10 cellular contexts compared by ENCODE assay signal in genomic region chr5:132776932-132777208, GRCh38. TPM values are rescaled to one million over a fixed set of nuclear protein-coding genes. Genes with fewer than 3 reads are reported as not detected.
DNase-seq lines count a peak whose midpoint lies in the region; ATAC-seq, FAIRE-seq and TF ChIP-seq lines count a peak whose summit lies in the region.
"Had no signal": no experiment of that assay in that cellular context is flagged by ENCODE, and none has a peak within 500 bp of the region (broad histone marks: within the 10 kb centered on the region; RNA-seq: fewer than 3 reads in every experiment).

No MANE protein-coding gene starts in this region.

- peaks cover 45% of the 10 kb centered on the region for H3K27me3 ChIP-seq in cardiac muscle cell
- H3K27me3 ChIP-seq in bronchial epithelial cell (ENCODE audit: control insufficient read depth, insufficient read depth, low read length): no peaks in the 10 kb centered on the region
- H3K27me3 ChIP-seq in lower lobe of right lung (ENCODE audit: low read depth): no peaks in the 10 kb centered on the region
- H3K27me3 ChIP-seq in aorta (ENCODE audit: control insufficient read depth in 1 of 2, insufficient read depth in 2 of 2, low read length in 1 of 2): no peaks in the 10 kb centered on the region

- no peak for FAIRE-seq in bronchial epithelial cell (lab: Jason Lieb, UNC)

- 1% methylated on average over 16 to 41 of the region's 41 CpGs for WGBS in aorta, 2 donors

- DNase-seq in cardiac muscle cell (ENCODE audit: low read depth in 1 of 2, low spot score in 1 of 2): no peak
- DNase-seq in Right ventricle myocardium superior: no peak
- no peak for DNase-seq in bronchial epithelial cell (ENCODE audit: low read depth)
- no peak for DNase-seq in lower lobe of right lung
- no peak for DNase-seq in aorta
- DNase-seq in NCI-H146 (lab: John Stamatoyannopoulos, UW): no peak
- no peak for DNase-seq in DMS79 treated with DMSO at 0.1 percent for 48 hours (lab: John Stamatoyannopoulos, UW)
- DNase-seq: AML-193 had no signal

- intact Hi-C loops in Right ventricle myocardium superior (cut with DNase I): no loop called here
- intact Hi-C loops in lower lobe of right lung (cut with DNase I): no loop called here
- intact Hi-C loops in aorta (cut with DNase I): no loop called here

- H3K27ac ChIP-seq in cardiac muscle cell: peak overlapping the region; percentile 51
- H3K27ac ChIP-seq in lower lobe of right lung: peak overlapping the region; percentile 88
- H3K27ac ChIP-seq in aorta (ENCODE audit: low read depth in 1 of 2, low read length in 2 of 2): peak overlapping the region; percentile 65 to 83

- no peaks in the 10 kb centered on the region for H3K9me3 ChIP-seq in cardiac muscle cell (ENCODE audit: low read depth)
- H3K9me3 ChIP-seq in lower lobe of right lung: no peaks in the 10 kb centered on the region
- H3K9me3 ChIP-seq in aorta (ENCODE audit: control insufficient read depth, low read length): no peaks in the 10 kb centered on the region

- H3K36me3 ChIP-seq in cardiac muscle cell: no peaks in the 10 kb centered on the region
- H3K36me3 ChIP-seq in bronchial epithelial cell (ENCODE audit: control insufficient read depth, insufficient read depth, low read length): no peaks in the 10 kb centered on the region
- H3K36me3 ChIP-seq in lower lobe of right lung: no peaks in the 10 kb centered on the region
- no peaks in the 10 kb centered on the region for H3K36me3 ChIP-seq in aorta (ENCODE audit: control insufficient read depth in 1 of 2, insufficient read depth in 2 of 2, low read length in 1 of 2)

- ATAC-seq in Right ventricle myocardium superior (ENCODE audit: poor library complexity): no peak
- peak; percentile 5 to 30 for ATAC-seq in lower lobe of right lung
- no peak for ATAC-seq in aorta (ENCODE audit: low FRiP score)
- no peak for ATAC-seq in HG03378 (IDR thresholded peaks at IDR 0.05; ENCODE audit: unreplicated experiment)

- H3K4me3 ChIP-seq in cardiac muscle cell: peak overlapping the region; percentile 74
- H3K4me3 ChIP-seq in bronchial epithelial cell (ENCODE audit: low read depth, low read length): peak overlapping the region; percentile 66
- peak overlapping the region; percentile 94 for H3K4me3 ChIP-seq in lower lobe of right lung
- H3K4me3 ChIP-seq in aorta (ENCODE audit: low read length in 2 of 2): peak overlapping the region; percentile 90 to 97

- TF ChIP-seq CTCF in cardiac muscle cell (IDR thresholded peaks at IDR 0.05; ENCODE audit: low read depth, low read length): no peak
- no peak for TF ChIP-seq CTCF in bronchial epithelial cell (IDR thresholded peaks at IDR 0.05; ENCODE audit: insufficient read depth, low read length, severe bottlenecking)
- TF ChIP-seq CTCF in lower lobe of right lung (IDR thresholded peaks at IDR 0.05): no peak

- H3K4me1 ChIP-seq in cardiac muscle cell (ENCODE audit: low read depth) (peaks cover 8% of the 10 kb centered on the region), lower lobe of right lung (peaks cover 24% of the 10 kb centered on the region), aorta (ENCODE audit: control insufficient read depth in 1 of 2, insufficient read depth in 2 of 2, low read length in 2 of 2) (peaks cover 0 to 8% of the 10 kb centered on the region in 2 donors)

RNA-seq across cellular contexts. Expression of gene SEPTIN8, which starts 0.2 kb away (rescaled TPM):
- total RNA-seq in cardiac muscle cell: 41.0 and 51.9 TPM in 2 replicates
- 18.6 and 24.4 TPM in 2 replicates for polyA plus RNA-seq in cardiac muscle cell
- 26.3 TPM for total RNA-seq in Right ventricle myocardium superior
- 22.6 and 27.4 TPM in 2 replicates for total RNA-seq in bronchial epithelial cell
- total RNA-seq in lower lobe of right lung: 32.8 TPM
- total RNA-seq in aorta: 100 to 1,000 TPM in 1 of 2 donors, 10 to 100 TPM in 1; 56.7 to 103 TPM
- 10 to 100 TPM; 48.6 to 58.2 TPM for polyA plus RNA-seq in aorta

RNA-seq across cellular contexts. Expression of gene CCNI2, which starts 29.6 kb away (rescaled TPM):
- total RNA-seq in cardiac muscle cell: not detected in 2 replicates
- 0.66 and 0.97 TPM in 2 replicates for polyA plus RNA-seq in cardiac muscle cell
- 0.08 TPM for total RNA-seq in Right ventricle myocardium superior
- 0.26 TPM in 1 of 2 replicates, not detected in the other for total RNA-seq in bronchial epithelial cell
- total RNA-seq in lower lobe of right lung: 1.1 TPM
- total RNA-seq in aorta: not detected
- under 1 TPM in 1 of 2 donors, not detected in 1; 0.38 TPM for polyA plus RNA-seq in aorta

RNA-seq across cellular contexts. Expression of gene SOWAHA, which starts 36.2 kb away (rescaled TPM):
- total RNA-seq in cardiac muscle cell (0.14 TPM in 1 of 2 replicates, not detected in the other), Right ventricle myocardium superior (0.13 TPM), bronchial epithelial cell (not detected in 2 replicates), lower lobe of right lung (0.18 TPM), aorta (under 1 TPM in 1 of 2 donors, not detected in 1; 0.18 TPM)
- polyA plus RNA-seq in cardiac muscle cell (not detected in 2 replicates), aorta (1 to 10 TPM in 1 of 2 donors, under 1 TPM in 1; 0.41 to 9.5 TPM)
- total RNA-seq: dermis microvascular lymphatic vessel endothelial cell had no signal

RNA-seq across cellular contexts. Expression of gene KIF3A, which starts 39.5 kb away (rescaled TPM):
- total RNA-seq in cardiac muscle cell (4.8 and 5.4 TPM in 2 replicates), Right ventricle myocardium superior (9.1 TPM), bronchial epithelial cell (6.8 and 9.9 TPM in 2 replicates), lower lobe of right lung (10.8 TPM), aorta (10 to 100 TPM; 10.1 to 15.1 TPM)
- polyA plus RNA-seq in cardiac muscle cell (10.5 and 13.4 TPM in 2 replicates), aorta (10 to 100 TPM in 1 of 2 donors, 1 to 10 TPM in 1; 4.5 to 11.0 TPM)

RNA-seq across cellular contexts. Expression of gene SHROOM1, which starts 53.6 kb away (rescaled TPM):
- total RNA-seq in cardiac muscle cell (8.1 and 9.8 TPM in 2 replicates), Right ventricle myocardium superior (3.6 TPM), bronchial epithelial cell (0.79 and 1.4 TPM in 2 replicates), lower lobe of right lung (17.3 TPM), aorta (10 to 100 TPM in 1 of 2 donors, 1 to 10 TPM in 1; 6.1 to 15.0 TPM)
- polyA plus RNA-seq in cardiac muscle cell (13.3 TPM in 2 replicates), aorta (10 to 100 TPM in 1 of 2 donors, 1 to 10 TPM in 1; 1.4 to 11.7 TPM)

Comparison
In these comparisons a context has a peak if more than half of its experiments do, and no peak if none do; other contexts are left out.
1. ATAC-seq: peak in lower lobe of right lung (2 of 2); none in Right ventricle myocardium superior (single experiment), aorta (single experiment) and HG03378 (single experiment).
2. Peak in every context shown above with its lines, with median percentiles within 50 percentile points of each other: H3K27ac ChIP-seq and H3K4me3 ChIP-seq.